ENCODE assay signal across 12 cellular contexts in genomic region chr12:108702534-108702933, GRCh38. TPM values are rescaled to one million over a fixed set of nuclear protein-coding genes. Genes with fewer than 3 reads are reported as not detected.
DNase-seq lines count a peak whose midpoint lies in the region; ATAC-seq and TF ChIP-seq lines count a peak whose summit lies in the region.
"Had no signal": no experiment of that assay in that cellular context is flagged by ENCODE, and none has a peak within 500 bp of the region (broad histone marks: within the 10 kb centered on the region; RNA-seq: fewer than 3 reads in every experiment).

No MANE protein-coding gene starts in this region.

- no peaks in the 10 kb centered on the region for H3K27me3 Mint-ChIP-seq in T-helper 17 cell
- H3K27me3 Mint-ChIP-seq: CD4-positive, CD25-positive, alpha-beta regulatory T cell had no signal

- H3K27me3 ChIP-seq in BLaER1: no peaks in the 10 kb centered on the region
- H3K27me3 ChIP-seq in gastroesophageal sphincter: no peaks in the 10 kb centered on the region
- no peaks in the 10 kb centered on the region for H3K27me3 ChIP-seq in prostate gland (replicated peaks; ENCODE audit: insufficient read depth)

- 26 to 32% methylated on average over 5 to 6 of the region's 6 CpGs for WGBS in gastroesophageal sphincter (ENCODE audit: low coverage in 1 of 2), 2 donors
- 48% methylated on average over 6 of the region's 6 CpGs for WGBS in prostate gland

- TF ChIP-seq EP300 in gastroesophageal sphincter (IDR thresholded peaks at IDR 0.05): no peak

- H3K27ac ChIP-seq in BLaER1 (no peak overlapping the region), gastroesophageal sphincter (peak overlapping the region; percentile 85 to 96 (median 94)), prostate gland (peak overlapping the region; percentile 47 to 71)

- peaks cover 43% of the 10 kb centered on the region for H3K36me3 ChIP-seq in BLaER1
- peaks cover 0 to 26% of the 10 kb centered on the region in 2 donors for H3K36me3 ChIP-seq in gastroesophageal sphincter
- H3K36me3 ChIP-seq in prostate gland: no peaks in the 10 kb centered on the region

- no peak for TF ChIP-seq POLR2A in gastroesophageal sphincter (IDR thresholded peaks at IDR 0.05)
- TF ChIP-seq POLR2A in prostate gland (IDR thresholded peaks at IDR 0.05): no peak

- no peaks in the 10 kb centered on the region for H3K36me3 Mint-ChIP-seq in T-helper 17 cell (ENCODE audit: low read depth)

- H3K4me3 Mint-ChIP-seq in T-helper 17 cell: no peak overlapping the region
- H3K4me3 Mint-ChIP-seq: activated T-cell treated with anti-CD3 and anti-CD28 coated beads, Interleukin-2, amount 50 U/mL, for 4 hours; CD4-positive, CD25-positive, alpha-beta regulatory T cell; T-helper 2 cell treated with Interferon-gamma antibody and Interleukin-4, amounts not matched to agents 5 μg/mL and 100 μg/mL, for 36 hours had no signal

- no peak overlapping the region for H3K27ac Mint-ChIP-seq in T-helper 17 cell
- H3K27ac Mint-ChIP-seq: T-helper 2 cell treated with Interferon-gamma antibody and Interleukin-4, amounts not matched to agents 5 μg/mL and 100 μg/mL, for 36 hours had no signal

- H3K4me3 ChIP-seq in BLaER1 (no peak overlapping the region), gastroesophageal sphincter (no peak overlapping the region), prostate gland (no peak overlapping the region)

- TF ChIP-seq CTCF in gastroesophageal sphincter (IDR thresholded peaks at IDR 0.05) (no peak), prostate gland (IDR thresholded peaks at IDR 0.05) (no peak)

- DNase-seq in NCI-H69 (lab: John Stamatoyannopoulos, UW) (peak; percentile 43), prostate gland (ENCODE audit: low spot score) (no peak), T-helper 17 cell (no peak), SW 1271 (lab: John Stamatoyannopoulos, UW) (no peak), T-helper 2 cell (no peak)
- DNase-seq: activated T-cell treated with anti-CD3 and anti-CD28 coated beads, Interleukin-2, amount 50 U/mL, for 4 hours; CD4-positive, CD25-positive, alpha-beta regulatory T cell; NCI-H748 treated with DMSO at 0.1 percent for 48 hours had no signal

- peaks cover 10% of the 10 kb centered on the region for H3K4me1 Mint-ChIP-seq in T-helper 17 cell

- peak overlapping the region; percentile 71 for H3K4me2 ChIP-seq in BLaER1

- H3K9me3 ChIP-seq in BLaER1 (no peaks in the 10 kb centered on the region), gastroesophageal sphincter (no peaks in the 10 kb centered on the region), prostate gland (no peaks in the 10 kb centered on the region), T-helper 17 cell (ENCODE audit: control insufficient read depth, low read length, poor library complexity, severe bottlenecking) (no peaks in the 10 kb centered on the region)

- no peak overlapping the region for H3K9ac ChIP-seq in BLaER1

- H3K4me1 ChIP-seq in BLaER1 (peaks cover 34% of the 10 kb centered on the region), gastroesophageal sphincter (peaks cover 27 to 100% (median 41%) of the 10 kb centered on the region in 3 donors), prostate gland (replicated peaks) (peaks cover 5% of the 10 kb centered on the region)

- H4K20me1 ChIP-seq in BLaER1: peaks cover 87% of the 10 kb centered on the region

- intact Hi-C loops in prostate gland (cut with DNase I): no loop called here

- no peak for ATAC-seq in gastroesophageal sphincter
- no peak for ATAC-seq in HG03432 (IDR thresholded peaks at IDR 0.05; ENCODE audit: unreplicated experiment)
- no peak for ATAC-seq in T-helper 17 cell

RNA-seq across cellular contexts. Expression of gene CORO1C, which starts 28.8 kb away (rescaled TPM):
- total RNA-seq in gastroesophageal sphincter (100 to 1,000 TPM; 277 to 473 (median 342) TPM), prostate gland (100 to 1,000 TPM in 1 of 2 donors, 10 to 100 TPM in 1; 34.9 to 105 TPM), T-helper 17 cell (10 to 100 TPM; 13.3 to 61.1 TPM)
